Comparison of ENCODE assay signal across 22 cellular contexts in the genomic region with DNA sequence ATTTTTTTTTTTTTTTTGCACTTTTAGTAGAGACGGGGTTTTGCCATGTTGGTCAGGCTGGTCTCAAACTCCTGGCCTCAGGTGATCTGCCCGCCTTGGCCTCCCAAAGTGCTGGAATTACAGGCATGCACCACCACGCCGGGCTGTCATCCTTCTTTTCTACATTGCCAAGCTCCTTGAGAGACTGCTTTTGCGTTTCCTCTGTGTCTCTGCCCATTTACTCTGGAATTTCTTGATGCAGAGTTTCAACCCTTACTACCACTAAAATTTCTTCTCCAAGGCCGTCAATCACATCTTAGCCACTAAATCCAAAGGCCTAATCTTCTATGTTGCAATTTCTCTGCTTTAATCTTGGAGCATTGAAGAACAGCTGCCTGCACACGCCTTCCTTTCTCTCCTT.
"Had no signal": no experiment of that assay in that cellular context is flagged by ENCODE, and none has a peak within 500 bp of the region (broad histone marks: within the 10 kb centered on the region; RNA-seq: fewer than 3 reads in every experiment).

No MANE protein-coding gene starts in this region.

- H3K27me3 ChIP-seq: MG63 had no signal

- DNase-seq: IMR-90, Karpas-422, KG1, MG63, NCI-H1092 treated with DMSO at 0.1 percent for 48 hours, NCI-H1436, NCI-H187, NCI-H2029, NCI-H2081 treated with DMSO at 0.1 percent for 48 hours, NCI-H2171, NCI-H226, NCI-H446, NCI-H510A, NCI-H524 treated with DMSO at 0.1 percent for 48 hours, NCI-H69, NCI-H774, Right ventricle myocardium superior, RPMI8226, SIG-M5 had no signal

- H3K9me3 ChIP-seq: MG63, SJSA1 had no signal

- H3K4me1 ChIP-seq: SJSA1 had no signal

- H3K27ac ChIP-seq: SJSA1, SK-N-MC had no signal

- ATAC-seq: HepG2 had no signal

- H3K4me3 ChIP-seq: MG63, SJSA1, SK-N-MC had no signal

- H3K36me3 ChIP-seq: MG63, SJSA1 had no signal
